Comparison of ENCODE assay signal across 2 cellular contexts in the genomic region with DNA sequence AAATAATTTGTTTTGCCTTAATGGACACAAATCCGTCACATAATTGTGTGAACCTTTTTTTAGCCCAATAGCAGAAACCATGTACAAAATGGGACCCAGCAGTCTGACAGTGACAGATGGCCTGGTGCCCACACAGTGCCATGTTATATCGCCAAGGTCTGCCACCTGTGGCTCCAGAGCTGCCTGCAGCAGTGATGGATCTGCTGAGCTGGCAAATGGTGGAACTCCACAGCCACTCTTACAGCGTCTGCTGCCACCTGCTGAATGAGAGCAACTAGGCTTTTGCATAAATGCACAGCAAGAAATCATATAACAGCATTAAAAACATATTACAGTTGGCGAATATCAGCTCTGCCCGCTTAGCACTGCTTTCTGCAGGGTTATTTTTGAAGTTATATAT.
TF ChIP-seq lines count a peak whose summit lies in the region.

No MANE protein-coding gene starts in this region.

TF ChIP-seq in HCT116, 20 proteins besides CTCF, POLR2A, EP300 and RAD21:
- TF ChIP-seq CEBPB (IDR thresholded peaks at IDR 0.05; ENCODE audit: low read depth) (no peak), EZH2 (IDR thresholded peaks at IDR 0.05) (no peak), SP1 (IDR thresholded peaks at IDR 0.05; ENCODE audit: low read depth) (no peak), ZNF274 (IDR thresholded peaks at IDR 0.05; ENCODE audit: low read depth, low read length) (no peak), SIN3A (IDR thresholded peaks at IDR 0.05; ENCODE audit: low read depth) (no peak), SRF (IDR thresholded peaks at IDR 0.05; ENCODE audit: low read depth) (no peak), POLR2AphosphoS5 (IDR thresholded peaks at IDR 0.05; ENCODE audit: low read depth, low read length) (no peak), JUND (IDR thresholded peaks at IDR 0.05) (no peak)
- TF ChIP-seq, protein P1, sequence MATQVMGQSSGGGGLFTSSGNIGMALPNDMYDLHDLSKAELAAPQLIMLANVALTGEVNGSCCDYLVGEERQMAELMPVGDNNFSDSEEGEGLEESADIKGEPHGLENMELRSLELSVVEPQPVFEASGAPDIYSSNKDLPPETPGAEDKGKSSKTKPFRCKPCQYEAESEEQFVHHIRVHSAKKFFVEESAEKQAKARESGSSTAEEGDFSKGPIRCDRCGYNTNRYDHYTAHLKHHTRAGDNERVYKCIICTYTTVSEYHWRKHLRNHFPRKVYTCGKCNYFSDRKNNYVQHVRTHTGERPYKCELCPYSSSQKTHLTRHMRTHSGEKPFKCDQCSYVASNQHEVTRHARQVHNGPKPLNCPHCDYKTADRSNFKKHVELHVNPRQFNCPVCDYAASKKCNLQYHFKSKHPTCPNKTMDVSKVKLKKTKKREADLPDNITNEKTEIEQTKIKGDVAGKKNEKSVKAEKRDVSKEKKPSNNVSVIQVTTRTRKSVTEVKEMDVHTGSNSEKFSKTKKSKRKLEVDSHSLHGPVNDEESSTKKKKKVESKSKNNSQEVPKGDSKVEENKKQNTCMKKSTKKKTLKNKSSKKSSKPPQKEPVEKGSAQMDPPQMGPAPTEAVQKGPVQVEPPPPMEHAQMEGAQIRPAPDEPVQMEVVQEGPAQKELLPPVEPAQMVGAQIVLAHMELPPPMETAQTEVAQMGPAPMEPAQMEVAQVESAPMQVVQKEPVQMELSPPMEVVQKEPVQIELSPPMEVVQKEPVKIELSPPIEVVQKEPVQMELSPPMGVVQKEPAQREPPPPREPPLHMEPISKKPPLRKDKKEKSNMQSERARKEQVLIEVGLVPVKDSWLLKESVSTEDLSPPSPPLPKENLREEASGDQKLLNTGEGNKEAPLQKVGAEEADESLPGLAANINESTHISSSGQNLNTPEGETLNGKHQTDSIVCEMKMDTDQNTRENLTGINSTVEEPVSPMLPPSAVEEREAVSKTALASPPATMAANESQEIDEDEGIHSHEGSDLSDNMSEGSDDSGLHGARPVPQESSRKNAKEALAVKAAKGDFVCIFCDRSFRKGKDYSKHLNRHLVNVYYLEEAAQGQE (IDR thresholded peaks at IDR 0.05; ENCODE audit: low read depth), result no peak
- TF ChIP-seq, protein P2, sequence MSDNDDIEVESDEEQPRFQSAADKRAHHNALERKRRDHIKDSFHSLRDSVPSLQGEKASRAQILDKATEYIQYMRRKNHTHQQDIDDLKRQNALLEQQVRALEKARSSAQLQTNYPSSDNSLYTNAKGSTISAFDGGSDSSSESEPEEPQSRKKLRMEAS (IDR thresholded peaks at IDR 0.05), result no peak
- TF ChIP-seq, protein P3, sequence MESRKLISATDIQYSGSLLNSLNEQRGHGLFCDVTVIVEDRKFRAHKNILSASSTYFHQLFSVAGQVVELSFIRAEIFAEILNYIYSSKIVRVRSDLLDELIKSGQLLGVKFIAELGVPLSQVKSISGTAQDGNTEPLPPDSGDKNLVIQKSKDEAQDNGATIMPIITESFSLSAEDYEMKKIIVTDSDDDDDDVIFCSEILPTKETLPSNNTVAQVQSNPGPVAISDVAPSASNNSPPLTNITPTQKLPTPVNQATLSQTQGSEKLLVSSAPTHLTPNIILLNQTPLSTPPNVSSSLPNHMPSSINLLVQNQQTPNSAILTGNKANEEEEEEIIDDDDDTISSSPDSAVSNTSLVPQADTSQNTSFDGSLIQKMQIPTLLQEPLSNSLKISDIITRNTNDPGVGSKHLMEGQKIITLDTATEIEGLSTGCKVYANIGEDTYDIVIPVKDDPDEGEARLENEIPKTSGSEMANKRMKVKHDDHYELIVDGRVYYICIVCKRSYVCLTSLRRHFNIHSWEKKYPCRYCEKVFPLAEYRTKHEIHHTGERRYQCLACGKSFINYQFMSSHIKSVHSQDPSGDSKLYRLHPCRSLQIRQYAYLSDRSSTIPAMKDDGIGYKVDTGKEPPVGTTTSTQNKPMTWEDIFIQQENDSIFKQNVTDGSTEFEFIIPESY (IDR thresholded peaks at IDR 0.05; ENCODE audit: extremely low read depth, insufficient replicate concordance, low read length), result no peak

TF ChIP-seq in H1, 55 proteins besides CTCF, POLR2A, EP300 and RAD21:
- TF ChIP-seq SP4 (IDR thresholded peaks at IDR 0.05; ENCODE audit: low read length) (no peak), CREB1 (IDR thresholded peaks at IDR 0.05) (no peak), MAFK (IDR thresholded peaks at IDR 0.05; ENCODE audit: low read depth, low read length) (peak; percentile 89)
